ENCODE assay signal across 12 cellular contexts in genomic region chr17:43175213-43176118, GRCh38. TPM values are rescaled to one million over a fixed set of nuclear protein-coding genes. Genes with fewer than 3 reads are reported as not detected.
DNase-seq lines count a peak whose midpoint lies in the region; TF ChIP-seq lines count a peak whose summit lies in the region.
"Had no signal": no experiment of that assay in that cellular context is flagged by ENCODE, and none has a peak within 500 bp of the region (broad histone marks: within the 10 kb centered on the region; RNA-seq: fewer than 3 reads in every experiment).

No MANE protein-coding gene starts in this region.

- POLR2A ChIA-PET in OCI-LY7 (lab: Charles Lee) = no interaction called here

- intact Hi-C loops in OCI-LY7 (cut with micrococcal nuclease; ENCODE audit: unreplicated experiment) = no loop called here

- peaks cover 55% of the 10 kb centered on the region for H3K4me1 Mint-ChIP-seq in activated naive CD4-positive, alpha-beta T cell treated with anti-CD3 and anti-CD28 coated beads, Interleukin-2, amount 50 U/mL, for 24 hours
- peaks cover 19% of the 10 kb centered on the region for H3K4me1 Mint-ChIP-seq in type B pancreatic cell (ENCODE audit: unreplicated experiment)

- H4K8ac ChIP-seq in mesenchymal stem cell (ENCODE audit: low read length) = no peak overlapping the region

- no peak overlapping the region for H2BK5ac ChIP-seq in mesenchymal stem cell (ENCODE audit: low read depth, low read length, poor library complexity, severe bottlenecking)

- no peaks in the 10 kb centered on the region for H3K9me3 ChIP-seq in mesenchymal stem cell (ENCODE audit: control insufficient read depth, low read length)
- no peaks in the 10 kb centered on the region for H3K9me3 ChIP-seq in OCI-LY7 (ENCODE audit: low read length)
- H3K9me3 ChIP-seq in MG63 = no peaks in the 10 kb centered on the region

- H2AFZ ChIP-seq in mesenchymal stem cell (ENCODE audit: low read depth, low read length) = no peak overlapping the region
- H2AFZ ChIP-seq in OCI-LY7 (ENCODE audit: low read length) = no peak overlapping the region

- H2BK15ac ChIP-seq in mesenchymal stem cell (ENCODE audit: low read depth, poor library complexity, severe bottlenecking) = no peak overlapping the region

- no peaks in the 10 kb centered on the region for H3K9me2 ChIP-seq in OCI-LY7 (ENCODE audit: insufficient read depth, low read length)

- H3K27ac ChIP-seq in mesenchymal stem cell (ENCODE audit: low read length, poor library complexity, severe bottlenecking) = no peak overlapping the region
- H3K27ac ChIP-seq in OCI-LY7 (ENCODE audit: low read depth, low read length, poor library complexity, severe bottlenecking) = no peak overlapping the region

- H3K27ac Mint-ChIP-seq in activated naive CD4-positive, alpha-beta T cell treated with anti-CD3 and anti-CD28 coated beads, Interleukin-2, amount 50 U/mL, for 24 hours = peak overlapping the region; percentile 98
- H3K27ac Mint-ChIP-seq in type B pancreatic cell = peak overlapping the region; percentile 44

- no peaks in the 10 kb centered on the region for H3K27me3 Mint-ChIP-seq in activated naive CD4-positive, alpha-beta T cell treated with anti-CD3 and anti-CD28 coated beads, Interleukin-2, amount 50 U/mL, for 24 hours
- no peaks in the 10 kb centered on the region for H3K27me3 Mint-ChIP-seq in type B pancreatic cell

- H3K4me3 ChIP-seq in mesenchymal stem cell (ENCODE audit: insufficient read depth in 1 of 2, low read depth in 1 of 2, low read length in 2 of 2) (no peak overlapping the region), OCI-LY7 (ENCODE audit: low read depth, low read length, poor library complexity, severe bottlenecking) (no peak overlapping the region), MG63 (no peak overlapping the region)

- H3K27me3 ChIP-seq in mesenchymal stem cell (ENCODE audit: control insufficient read depth in 1 of 2, insufficient read depth in 1 of 2, low read length in 2 of 2) = no peaks in the 10 kb centered on the region
- no peaks in the 10 kb centered on the region for H3K27me3 ChIP-seq in MG63

- WGBS in mesenchymal stem cell = 90% methylated on average over 3 of the region's 4 CpGs

- DNase-seq in activated naive CD4-positive, alpha-beta T cell treated with anti-CD3 and anti-CD28 coated beads, Interleukin-2, amount 50 U/mL, for 16 hours = no peak
- DNase-seq in amniotic stem cell (lab: John Stamatoyannopoulos, UW) (peak; percentile 58), mesenchymal stem cell (peak; percentile 21), type B pancreatic cell (ENCODE audit: extremely low spot score, unreplicated experiment) (no peak), D341Med (ENCODE audit: low spot score) (no peak), OCI-LY7 (ENCODE audit: low spot score) (no peak), MG63 (no peak)
- DNase-seq: NCI-H1694 treated with DMSO at 0.1 percent for 48 hours, T-helper 9 cell had no signal

- no peaks in the 10 kb centered on the region for H4K20me1 ChIP-seq in OCI-LY7 (ENCODE audit: insufficient read depth, low read length)

- TF ChIP-seq CTCF in type B pancreatic cell (conservative IDR thresholded peaks at IDR 0.05) = no peak
- TF ChIP-seq CTCF in OCI-LY7 (conservative IDR thresholded peaks at IDR 0.05; ENCODE audit: low read length) = no peak

- no peak overlapping the region for H2BK12ac ChIP-seq in mesenchymal stem cell (ENCODE audit: low read length in 2 of 2)

- H3K23ac ChIP-seq in mesenchymal stem cell (ENCODE audit: low read length in 2 of 2) = no peak overlapping the region

- peak overlapping the region; percentile 74 for H3K4me3 Mint-ChIP-seq in activated naive CD4-positive, alpha-beta T cell treated with anti-CD3 and anti-CD28 coated beads, Interleukin-2, amount 50 U/mL, for 24 hours
- H3K4me3 Mint-ChIP-seq in type B pancreatic cell = peak overlapping the region; percentile 11

- peaks cover 12% of the 10 kb centered on the region; the same call in 1 of the 2 replicates for H3K79me2 ChIP-seq in OCI-LY7 (ENCODE audit: insufficient read depth, low read depth, low read length)

- no peaks in the 10 kb centered on the region for H3K9me3 Mint-ChIP-seq in activated naive CD4-positive, alpha-beta T cell treated with anti-CD3 and anti-CD28 coated beads, Interleukin-2, amount 50 U/mL, for 24 hours
- H3K9me3 Mint-ChIP-seq in type B pancreatic cell = no peaks in the 10 kb centered on the region

- H3K79me1 ChIP-seq in mesenchymal stem cell (replicated peaks; ENCODE audit: low read length, poor library complexity, severe bottlenecking) = peaks cover 9% of the 10 kb centered on the region

- H3K4me1 ChIP-seq in mesenchymal stem cell (ENCODE audit: control insufficient read depth, insufficient read depth, low read depth, low read length) = peaks cover 4% of the 10 kb centered on the region
- peaks cover 23% of the 10 kb centered on the region for H3K4me1 ChIP-seq in OCI-LY7 (ENCODE audit: insufficient read depth, low read length, poor library complexity, severe bottlenecking)

- H3K36me3 Mint-ChIP-seq in activated naive CD4-positive, alpha-beta T cell treated with anti-CD3 and anti-CD28 coated beads, Interleukin-2, amount 50 U/mL, for 24 hours = peaks cover 7% of the 10 kb centered on the region
- H3K36me3 Mint-ChIP-seq in type B pancreatic cell = peaks cover 16% of the 10 kb centered on the region

- no peak overlapping the region for H3K4ac ChIP-seq in mesenchymal stem cell (ENCODE audit: low read depth in 1 of 2, low read length in 2 of 2)

- H4K91ac ChIP-seq in mesenchymal stem cell (ENCODE audit: low read length) = no peak overlapping the region

- H2AK5ac ChIP-seq in mesenchymal stem cell (ENCODE audit: low read length, severe bottlenecking) = no peak overlapping the region

- H3K18ac ChIP-seq in mesenchymal stem cell (ENCODE audit: low read depth in 1 of 2, low read length in 2 of 2) = no peak overlapping the region

- no peak overlapping the region for H3K14ac ChIP-seq in mesenchymal stem cell (ENCODE audit: low read length in 2 of 2)

- peak overlapping the region; percentile 59 for H3K9ac ChIP-seq in mesenchymal stem cell (ENCODE audit: low read length)

- H3K36me3 ChIP-seq in mesenchymal stem cell (ENCODE audit: control insufficient read depth in 1 of 2, insufficient read depth in 2 of 2, low read depth in 1 of 2, low read length in 2 of 2) (peaks cover 11 to 56% of the 10 kb centered on the region in 2 experiments), OCI-LY7 (ENCODE audit: insufficient read depth, low read length) (peaks cover 18% of the 10 kb centered on the region), MG63 (peaks cover 35% of the 10 kb centered on the region)

- no TSS peak for BruUV-seq in OCI-LY7 (replicated peaks; lab: Mats Ljungman, UMichigan)

- no peak overlapping the region for H2BK120ac ChIP-seq in mesenchymal stem cell (ENCODE audit: low read depth, low read length)

- H3K4me2 ChIP-seq in mesenchymal stem cell (ENCODE audit: low read length, poor library complexity, severe bottlenecking) = no peak overlapping the region
- no peak overlapping the region for H3K4me2 ChIP-seq in OCI-LY7 (ENCODE audit: low read length)

- CTCF ChIA-PET in OCI-LY7 (lab: Charles Lee; ENCODE audit: unreplicated experiment) = no interaction called here

RNA-seq across cellular contexts. Expression of gene NBR1, which starts 4.5 kb away (rescaled TPM):
- 33.5 TPM for polyA plus RNA-seq in mesenchymal stem cell (2013, experiment 1 of 2)
- polyA plus RNA-seq in mesenchymal stem cell (2013, experiment 2 of 2) = 33.0 TPM
- 60.8 and 65.9 TPM in 2 replicates for total RNA-seq in type B pancreatic cell (ENCODE audit: low replicate concordance)
- total RNA-seq in OCI-LY7 (2014; rRNA removed; shearing (Covaris generic)) = 15.2 and 16.2 TPM in 2 replicates
- 38.6 and 48.3 TPM in 2 replicates for total RNA-seq in OCI-LY7 (2022)
- total RNA-seq in MG63 (2014; rRNA removed; shearing (Covaris generic); ENCODE audit: low replicate concordance) = 78.8 and 81.8 TPM in 2 replicates

RNA-seq across cellular contexts. Expression of gene TMEM106A, which starts 36.2 kb away (rescaled TPM):
- 6.8 TPM for polyA plus RNA-seq in mesenchymal stem cell (2013, experiment 1 of 2)
- polyA plus RNA-seq in mesenchymal stem cell (2013, experiment 2 of 2) = 6.6 TPM
- total RNA-seq in type B pancreatic cell (ENCODE audit: low replicate concordance) = 4.4 TPM in 2 replicates
- total RNA-seq in OCI-LY7 (2014; rRNA removed; shearing (Covaris generic)) = 7.1 and 9.4 TPM in 2 replicates
- total RNA-seq in OCI-LY7 (2022) = 17.1 and 19.1 TPM in 2 replicates
- 0.10 and 0.99 TPM in 2 replicates for total RNA-seq in MG63 (2014; rRNA removed; shearing (Covaris generic); ENCODE audit: low replicate concordance)

RNA-seq across cellular contexts. Expression of gene BRCA1, which starts 50.3 kb away (rescaled TPM):
- 2.7 TPM for polyA plus RNA-seq in mesenchymal stem cell (2013, experiment 1 of 2)
- 2.3 TPM for polyA plus RNA-seq in mesenchymal stem cell (2013, experiment 2 of 2)
- total RNA-seq in type B pancreatic cell (ENCODE audit: low replicate concordance) = 19.4 and 38.9 TPM in 2 replicates
- total RNA-seq in OCI-LY7 (2014; rRNA removed; shearing (Covaris generic)) = 112 and 134 TPM in 2 replicates
- total RNA-seq in OCI-LY7 (2022) = 130 and 135 TPM in 2 replicates
- 30.8 and 33.9 TPM in 2 replicates for total RNA-seq in MG63 (2014; rRNA removed; shearing (Covaris generic); ENCODE audit: low replicate concordance)

RNA-seq across cellular contexts. Expression of gene CCDC200, which starts 53.0 kb away (rescaled TPM):
- 0.17 TPM for polyA plus RNA-seq in mesenchymal stem cell (2013, experiment 1 of 2)
- polyA plus RNA-seq in mesenchymal stem cell (2013, experiment 2 of 2) = not detected
- total RNA-seq in type B pancreatic cell (ENCODE audit: low replicate concordance) = not detected in 2 replicates
- not detected in 2 replicates for total RNA-seq in OCI-LY7 (2014; rRNA removed; shearing (Covaris generic))
- not detected in 2 replicates for total RNA-seq in OCI-LY7 (2022)
- not detected in 2 replicates for total RNA-seq in MG63 (2014; rRNA removed; shearing (Covaris generic); ENCODE audit: low replicate concordance)
- total RNA-seq: cerebellum, lung microvascular endothelial cell had no signal

RNA-seq across cellular contexts. Expression of gene RNU2-1, which starts 58.3 kb away (rescaled TPM):
- not detected for polyA plus RNA-seq in mesenchymal stem cell (2013, experiment 1 of 2)
- not detected for polyA plus RNA-seq in mesenchymal stem cell (2013, experiment 2 of 2)
- total RNA-seq in type B pancreatic cell (ENCODE audit: low replicate concordance) = 3,940 and 6,478 TPM in 2 replicates
- total RNA-seq in OCI-LY7 (2014; rRNA removed; shearing (Covaris generic)) = not detected in 2 replicates
- 7,263 and 7,340 TPM in 2 replicates for total RNA-seq in OCI-LY7 (2022)
- not detected in 2 replicates for total RNA-seq in MG63 (2014; rRNA removed; shearing (Covaris generic); ENCODE audit: low replicate concordance)
- total RNA-seq: cerebellum, lung microvascular endothelial cell had no signal

Comparison
In these comparisons a context has a peak if more than half of its experiments do, and no peak if none do; other contexts are left out.
1. DNase-seq: peak in amniotic stem cell (single experiment) and mesenchymal stem cell (single experiment); none in activated naive CD4-positive, alpha-beta T cell treated with anti-CD3 and anti-CD28 coated beads, Interleukin-2, amount 50 U/mL, for 16 hours (single experiment), type B pancreatic cell (single experiment), D341Med (single experiment), OCI-LY7 (single experiment) and MG63 (single experiment).